ENCODE assay signal across 26 cellular contexts in the genomic region with DNA sequence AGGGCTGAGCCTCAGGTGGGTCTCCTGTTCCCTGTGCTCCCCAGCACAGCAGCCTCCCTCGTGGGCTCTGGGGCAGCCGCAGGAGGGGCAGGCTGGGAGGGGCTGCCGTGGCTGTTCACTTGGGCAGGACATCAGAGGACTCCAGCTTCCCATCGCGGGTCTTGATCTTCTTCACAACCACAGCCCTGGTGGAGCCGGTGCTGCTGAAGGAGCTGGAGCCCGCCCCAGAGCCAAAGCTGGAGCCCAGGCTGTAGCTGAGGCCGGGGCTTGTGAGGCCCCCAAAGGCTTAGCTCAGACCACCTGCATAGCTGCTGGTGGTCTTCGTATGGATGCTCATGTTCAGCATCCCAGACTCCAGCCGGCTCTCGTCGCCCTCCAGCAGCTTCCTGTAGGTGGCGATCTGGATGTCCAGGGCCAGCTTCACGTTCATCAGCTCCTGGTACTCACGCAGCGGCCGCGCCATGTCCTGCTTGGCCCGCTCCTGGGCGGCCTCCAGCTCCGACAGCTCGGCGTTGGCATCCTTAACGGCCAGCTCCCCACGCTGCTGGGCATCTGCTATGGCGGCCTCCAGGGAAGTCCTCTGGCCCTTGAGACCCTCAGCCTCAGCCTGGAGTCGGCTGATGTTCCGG.
A peak's percentile ranks its signal among the peaks of the same experiment; 100 is the strongest.
DNase-seq lines count a peak whose midpoint lies in the region; ATAC-seq and TF ChIP-seq lines count a peak whose summit lies in the region.
"Had no signal": no experiment of that assay in that cellular context is flagged by ENCODE, and none has a peak within 500 bp of the region (broad histone marks: within the 10 kb centered on the region; RNA-seq: fewer than 3 reads in every experiment).

No MANE protein-coding gene starts in this region.

- H3K27me3 ChIP-seq in H9 (ENCODE audit: insufficient read depth, low read length): no peaks in the 10 kb centered on the region
- peaks cover 0 to 37% (median 0%) of the 10 kb centered on the region in 4 donors for H3K27me3 ChIP-seq in esophagus squamous epithelium
- H3K27me3 ChIP-seq: BLaER1 treated with 17β-estradiol and CSF1 and Interleukin-3, amounts not matched to agents 10 nM and 100 nM had no signal

- H3K4me2 ChIP-seq in H9 (ENCODE audit: insufficient read depth, insufficient read length, low read length): no peak overlapping the region

- no peak overlapping the region for H2BK15ac ChIP-seq in H9 (ENCODE audit: low read depth, low read length)

- H3K9me3 ChIP-seq in H9 (ENCODE audit: control insufficient read depth, low read depth, low read length): no peaks in the 10 kb centered on the region
- no peaks in the 10 kb centered on the region for H3K9me3 ChIP-seq in esophagus squamous epithelium
- H3K9me3 ChIP-seq: BLaER1 treated with 17β-estradiol and CSF1 and Interleukin-3, amounts not matched to agents 10 nM and 100 nM; thoracic aorta had no signal

- H3K4me3 Mint-ChIP-seq in H9 (no peak overlapping the region), nephron progenitor cell (no peak overlapping the region)
- H3K4me3 Mint-ChIP-seq: activated CD8-positive, alpha-beta T cell treated with anti-CD3 and anti-CD28 coated beads, Interleukin-2, amount 10 ng/mL, durations not matched to agents 7 days and 5 days; activated naive CD8-positive, alpha-beta T cell; memory B cell; stimulated activated naive CD8-positive, alpha-beta T cell treated with anti-CD3 and anti-CD28 coated beads, Interleukin-15, Interleukin-2, amounts not matched to agents 100 ng/mL and 50 ng/mL, for 24 hours had no signal

- no peak for ATAC-seq in HG02623 (IDR thresholded peaks at IDR 0.05; ENCODE audit: unreplicated experiment)
- ATAC-seq: activated CD8-positive, alpha-beta T cell treated with anti-CD3 and anti-CD28 coated beads, Interleukin-2, amount 10 ng/mL, durations not matched to agents 7 days and 5 days; left lobe of liver had no signal

- H3K9ac ChIP-seq in H9 (ENCODE audit: extremely low read depth, insufficient read length, low read length): no peak overlapping the region
- H3K9ac ChIP-seq: BLaER1 treated with 17β-estradiol and CSF1 and Interleukin-3, amounts not matched to agents 10 nM and 100 nM had no signal

- H4K8ac ChIP-seq in H9 (replicated peaks; ENCODE audit: insufficient read length, low read depth, low read length): no peak overlapping the region

- no peak overlapping the region for H3K4me3 ChIP-seq in AG04449 (ENCODE audit: low read depth, low read length)
- H3K4me3 ChIP-seq in astrocyte of the spinal cord (ENCODE audit: low read depth, low read length): no peak overlapping the region
- no peak overlapping the region for H3K4me3 ChIP-seq in esophagus squamous epithelium
- H3K4me3 ChIP-seq: BLaER1 treated with 17β-estradiol and CSF1 and Interleukin-3, amounts not matched to agents 10 nM and 100 nM; SK-N-MC; thoracic aorta had no signal

- no peak overlapping the region for H2BK120ac ChIP-seq in H9 (ENCODE audit: low read depth, low read length, poor library complexity, severe bottlenecking)

- intact Hi-C loops in esophagus squamous epithelium (cut with DNase I): no loop called here

- H3K27ac ChIP-seq in H9 (ENCODE audit: insufficient read length, low read depth, low read length) (no peak overlapping the region), esophagus squamous epithelium (no peak overlapping the region)
- H3K27ac ChIP-seq: BLaER1 treated with 17β-estradiol and CSF1 and Interleukin-3, amounts not matched to agents 10 nM and 100 nM; HL-60; SK-N-MC; thoracic aorta had no signal

- no peak overlapping the region for H3K14ac ChIP-seq in H9 (ENCODE audit: insufficient read depth, low read length)

- no peaks in the 10 kb centered on the region for H3K79me2 ChIP-seq in H9 (ENCODE audit: insufficient read depth, low read length)

- no peak overlapping the region for H3T11ph ChIP-seq in H9 (ENCODE audit: low read length)

- peaks cover 2% of the 10 kb centered on the region for H3K23me2 ChIP-seq in H9 (ENCODE audit: insufficient read length, low read depth, low read length, poor library complexity, severe bottlenecking)

- H3K27me3 Mint-ChIP-seq in H9 (ENCODE audit: low read depth) (peaks cover 69% of the 10 kb centered on the region), nephron progenitor cell (ENCODE audit: low read depth, poor library complexity) (peaks cover 31% of the 10 kb centered on the region)

- DNase-seq in AG04449 (ENCODE audit: low read depth, low spot score): no peak
- DNase-seq in H9: peak; percentile 67
- no peak for DNase-seq in astrocyte of the spinal cord (ENCODE audit: low read depth, low spot score)
- DNase-seq in nephron progenitor cell: no peak
- no peak for DNase-seq in ureter (ENCODE audit: low spot score)
- DNase-seq in esophagus squamous epithelium (lab: John Stamatoyannopoulos, UW): no peak
- DNase-seq in NCI-H1092 (lab: John Stamatoyannopoulos, UW): no peak
- DNase-seq: ACHN; activated CD4-positive, alpha-beta T cell treated with anti-CD3 and anti-CD28 coated beads for 1 hour; activated CD8-positive, alpha-beta T cell treated with anti-CD3 and anti-CD28 coated beads, Interleukin-2, amount 10 ng/mL, durations not matched to agents 7 days and 5 days; anterior cingulate cortex; caudate nucleus; dermis blood vessel endothelial cell; hypothalamus; Karpas-422; MV-4-11; NCI-H446 treated with DMSO at 0.1 percent for 48 hours had no signal

- H3K4ac ChIP-seq in H9 (ENCODE audit: low read depth, low read length): no peak overlapping the region

- no peak overlapping the region for H2BK20ac ChIP-seq in H9 (ENCODE audit: low read depth, low read length, poor library complexity, severe bottlenecking)

- H2AFZ ChIP-seq in H9 (ENCODE audit: low read length): no peak overlapping the region

- H3K56ac ChIP-seq in H9 (ENCODE audit: insufficient read length, low read depth, low read length): no peak overlapping the region

- no peak overlapping the region for H4K5ac ChIP-seq in H9 (ENCODE audit: insufficient read length, low read depth, low read length)

- no peak overlapping the region for H2BK5ac ChIP-seq in H9 (ENCODE audit: insufficient read length, low read length)

- H4K91ac ChIP-seq in H9 (ENCODE audit: insufficient read length, low read depth, low read length): no peak overlapping the region

- H2BK12ac ChIP-seq in H9 (ENCODE audit: insufficient read length, low read depth, low read length): no peak overlapping the region

- H3K4me1 Mint-ChIP-seq in H9 (peaks cover 28 to 31% of the 10 kb centered on the region in 2 experiments), nephron progenitor cell (peaks cover 6% of the 10 kb centered on the region)
- H3K4me1 Mint-ChIP-seq: memory B cell had no signal

- WGBS in H9 (ENCODE audit: extremely low coverage, insufficient read length, low lambda C conversion rate): no CpG with 5 or more reads among the region's 28 CpGs
- WGBS in esophagus squamous epithelium, 2 donors: 51 to 80% methylated on average over 1 to 5 of the region's 28 CpGs

- CTCF ChIA-PET in AG04449 (lab: Yijun Ruan, JAX): interaction anchor here (0.9 to 1.1 kb wide), 3 partner anchors 8 to 569 kb away, joined by 3 to 4 read pairs (median 3); no protein-coding TSS in a partner anchor

- POLR2A ChIA-PET in AG04449 (lab: Yijun Ruan, JAX): interaction anchor here (0.7 kb wide), 1 partner anchor 28 kb away, joined by 6 read pairs; no protein-coding TSS in a partner anchor

- TF ChIP-seq CTCF in AG04449 (IDR thresholded peaks at IDR 0.05; ENCODE audit: insufficient read depth, low read length, missing control alignments): peak; percentile 1
- peak; percentile 62 for TF ChIP-seq CTCF in H9 (conservative IDR thresholded peaks at IDR 0.05)
- peak; percentile 20 for TF ChIP-seq CTCF in astrocyte of the spinal cord (IDR thresholded peaks at IDR 0.05; ENCODE audit: low read depth, low read length)
- peak; percentile 6 for TF ChIP-seq CTCF in nephron progenitor cell (IDR thresholded peaks at IDR 0.05)
- no peak for TF ChIP-seq CTCF in esophagus squamous epithelium (IDR thresholded peaks at IDR 0.05)

- no peak overlapping the region for H3K23ac ChIP-seq in H9 (ENCODE audit: insufficient read length, low read depth, low read length)

- in situ Hi-C loops in astrocyte of the spinal cord (cut with HindIII; ENCODE audit: low sequenced_read_pairs): no loop called here

- no peaks in the 10 kb centered on the region for H3K36me3 ChIP-seq in esophagus squamous epithelium
- H3K36me3 ChIP-seq: BLaER1 treated with 17β-estradiol and CSF1 and Interleukin-3, amounts not matched to agents 10 nM and 100 nM; thoracic aorta had no signal

- H2AK5ac ChIP-seq in H9 (ENCODE audit: insufficient read length, low read length): no peak overlapping the region

- H3K79me1 ChIP-seq in H9 (ENCODE audit: insufficient read depth, low read depth, low read length, poor library complexity, severe bottlenecking): no peaks in the 10 kb centered on the region

- TF ChIP-seq POLR2A in esophagus squamous epithelium (IDR thresholded peaks at IDR 0.05): no peak

- H3K18ac ChIP-seq in H9 (ENCODE audit: insufficient read length, low read depth, low read length): no peak overlapping the region

- H3K27ac Mint-ChIP-seq in H9 (no peak overlapping the region), nephron progenitor cell (no peak overlapping the region)
- H3K27ac Mint-ChIP-seq: activated CD8-positive, alpha-beta T cell treated with anti-CD3 and anti-CD28 coated beads, Interleukin-2, amount 10 ng/mL, durations not matched to agents 7 days and 5 days; activated naive CD8-positive, alpha-beta T cell; memory B cell; stimulated activated naive CD8-positive, alpha-beta T cell treated with anti-CD3 and anti-CD28 coated beads, Interleukin-15, Interleukin-2, amounts not matched to agents 100 ng/mL and 50 ng/mL, for 24 hours had no signal

- H3K4me1 ChIP-seq in H9 (ENCODE audit: insufficient read depth, low read length) (no peaks in the 10 kb centered on the region), esophagus squamous epithelium (peaks cover 0 to 4% (median 0%) of the 10 kb centered on the region in 3 donors)

- H3K36me3 Mint-ChIP-seq in H9 (ENCODE audit: insufficient read depth in 1 of 3, low read depth in 3 of 3) (no peaks in the 10 kb centered on the region; a peak in 1 of 7 replicates), nephron progenitor cell (ENCODE audit: low read depth) (no peaks in the 10 kb centered on the region)
- H3K36me3 Mint-ChIP-seq: activated naive CD8-positive, alpha-beta T cell; memory B cell had no signal

- H4K20me1 ChIP-seq in H9 (ENCODE audit: control insufficient read depth, insufficient read depth, insufficient read length): no peaks in the 10 kb centered on the region
- H4K20me1 ChIP-seq: BLaER1 treated with 17β-estradiol and CSF1 and Interleukin-3, amounts not matched to agents 10 nM and 100 nM had no signal

- H3K9me3 Mint-ChIP-seq in H9 (no peaks in the 10 kb centered on the region; a peak in 1 of 5 replicates), nephron progenitor cell (no peaks in the 10 kb centered on the region)
- H3K9me3 Mint-ChIP-seq: memory B cell; stimulated activated naive CD8-positive, alpha-beta T cell treated with anti-CD3 and anti-CD28 coated beads, Interleukin-15, Interleukin-2, amounts not matched to agents 100 ng/mL and 50 ng/mL, for 24 hours had no signal

Comparison
In these comparisons a context has a peak if more than half of its experiments do, and no peak if none do; other contexts are left out.
1. CTCF ChIP-seq: peak in AG04449 (single experiment), H9 (single experiment), astrocyte of the spinal cord (single experiment) and nephron progenitor cell (single experiment); none in esophagus squamous epithelium (0 of 6).